Comparison of ENCODE assay signal across 8 cellular contexts in genomic region chr5:140363631-140364471, GRCh38. TPM values are rescaled to one million over a fixed set of nuclear protein-coding genes. Genes with fewer than 3 reads are reported as not detected.
DNase-seq lines count a peak whose midpoint lies in the region; ATAC-seq and TF ChIP-seq lines count a peak whose summit lies in the region.
"Had no signal": no experiment of that assay in that cellular context is flagged by ENCODE, and none has a peak within 500 bp of the region (broad histone marks: within the 10 kb centered on the region; RNA-seq: fewer than 3 reads in every experiment).

No MANE protein-coding gene starts in this region.

- peak overlapping the region; percentile 59 for H3K4me2 ChIP-seq in fibroblast of lung (ENCODE audit: extremely low read depth, insufficient read depth, low read length)

- H3K4me3 Mint-ChIP-seq in T-helper 17 cell, result peak overlapping the region; percentile 87

- H3K27me3 Mint-ChIP-seq in T-helper 17 cell, result no peaks in the 10 kb centered on the region

- H3K36me3 Mint-ChIP-seq in T-helper 17 cell (ENCODE audit: low read depth), result no peaks in the 10 kb centered on the region

- H3K27ac ChIP-seq in fibroblast of lung (ENCODE audit: insufficient read depth, low read length), result no peak overlapping the region

- TF ChIP-seq CTCF in GM12875 (IDR thresholded peaks at IDR 0.05; ENCODE audit: borderline replicate concordance, insufficient read depth, low read depth, low read length) (no peak), fibroblast of lung (conservative IDR thresholded peaks at IDR 0.05 in 1 of 2, IDR thresholded peaks at IDR 0.05 in 1 of 2; ENCODE audit: low read depth in 1 of 2, low read length in 2 of 2) (no peak), retinal pigment epithelial cell (conservative IDR thresholded peaks at IDR 0.05; ENCODE audit: low read depth, low read length) (no peak)

- no peaks in the 10 kb centered on the region for H3K4me1 ChIP-seq in fibroblast of lung (ENCODE audit: control insufficient read depth, extremely low read depth, insufficient read depth, low read length)

- H3K9ac ChIP-seq in fibroblast of lung (ENCODE audit: insufficient read depth, low read length), result no peak overlapping the region

- no peaks in the 10 kb centered on the region for H4K20me1 ChIP-seq in fibroblast of lung (ENCODE audit: control insufficient read depth, extremely low read depth, insufficient read depth, low read length)

- H2AFZ ChIP-seq in fibroblast of lung (ENCODE audit: low read length), result no peak overlapping the region

- DNase-seq in T-helper 17 cell, result no peak
- DNase-seq in fibroblast of lung (ENCODE audit: low read depth in 2 of 2), result no peak
- DNase-seq in retinal pigment epithelial cell (ENCODE audit: low read depth), result no peak
- no peak for DNase-seq in NCI-H2227 treated with DMSO at 0.1 percent for 48 hours (lab: John Stamatoyannopoulos, UW)

- ATAC-seq in T-helper 17 cell (no peak), HG03097 (IDR thresholded peaks at IDR 0.05; ENCODE audit: low FRiP score, unreplicated experiment) (no peak), HG03571 (IDR thresholded peaks at IDR 0.05; ENCODE audit: unreplicated experiment) (no peak)

- H3K27me3 ChIP-seq in fibroblast of lung (ENCODE audit: control insufficient read depth, insufficient read depth, low read length), result peaks cover 7% of the 10 kb centered on the region

- H3K9me3 ChIP-seq in T-helper 17 cell (ENCODE audit: control insufficient read depth, low read length, poor library complexity, severe bottlenecking) (no peaks in the 10 kb centered on the region), fibroblast of lung (ENCODE audit: control insufficient read depth, insufficient read depth, low read depth, low read length) (no peaks in the 10 kb centered on the region)

- peak overlapping the region; percentile 75 for H3K27ac Mint-ChIP-seq in T-helper 17 cell

- H3K4me3 ChIP-seq in GM12875 (ENCODE audit: low read depth, low read length) (peak overlapping the region; percentile 35), fibroblast of lung (replicated peaks in 1 of 4; ENCODE audit: control extremely low read depth in 1 of 4, insufficient read depth in 1 of 4, low read depth in 3 of 4, low read length in 4 of 4) (peak overlapping the region in 1 of 4 experiments; percentile 37), retinal pigment epithelial cell (ENCODE audit: low read length) (peak overlapping the region; percentile 41)

- H3K36me3 ChIP-seq in fibroblast of lung (ENCODE audit: control insufficient read depth, insufficient read depth, low read length), result no peaks in the 10 kb centered on the region

- no peaks in the 10 kb centered on the region for H3K79me2 ChIP-seq in fibroblast of lung (ENCODE audit: control insufficient read depth, insufficient read depth, low read length)

- H3K4me1 Mint-ChIP-seq in T-helper 17 cell, result peaks cover 6% of the 10 kb centered on the region

RNA-seq across cellular contexts. Expression of gene SLC4A9, which starts 3.9 kb away (rescaled TPM):
- total RNA-seq in T-helper 17 cell (not detected), fibroblast of lung (not detected in 2 replicates)
- polyA plus RNA-seq in fibroblast of lung, result not detected in 2 replicates
- polyA plus RNA-seq in fibroblast of lung (2012), result not detected in 2 replicates
- polyA minus RNA-seq in fibroblast of lung (ENCODE audit: low replicate concordance), result not detected in 2 replicates
- total RNA-seq: NCI-H460 had no signal

RNA-seq across cellular contexts. Expression of gene HBEGF, which starts 17.4 kb away (rescaled TPM):
- total RNA-seq in T-helper 17 cell (1 to 10 TPM; 3.2 to 7.3 TPM), fibroblast of lung (1.8 TPM in 2 replicates)
- 8.7 and 10.3 TPM in 2 replicates for polyA plus RNA-seq in fibroblast of lung
- 6.5 and 7.9 TPM in 2 replicates for polyA plus RNA-seq in fibroblast of lung (2012)
- 2.4 and 4.0 TPM in 2 replicates for polyA minus RNA-seq in fibroblast of lung (ENCODE audit: low replicate concordance)

RNA-seq across cellular contexts. Expression of gene ANKHD1, which starts 37.8 kb away (rescaled TPM):
- total RNA-seq in T-helper 17 cell (100 to 1,000 TPM; 223 to 228 TPM), fibroblast of lung (56.8 and 74.5 TPM in 2 replicates)
- polyA plus RNA-seq in fibroblast of lung, result 45.4 and 45.7 TPM in 2 replicates
- 37.7 and 40.3 TPM in 2 replicates for polyA plus RNA-seq in fibroblast of lung (2012)
- polyA minus RNA-seq in fibroblast of lung (ENCODE audit: low replicate concordance), result 73.2 and 79.3 TPM in 2 replicates
